Comparison of ENCODE assay signal across 23 cellular contexts in genomic region chr2:238994876-238995275, GRCh38.
"Had no signal": no experiment of that assay in that cellular context is flagged by ENCODE, and none has a peak within 500 bp of the region (broad histone marks: within the 10 kb centered on the region; RNA-seq: fewer than 3 reads in every experiment).

No MANE protein-coding gene starts in this region.

- H3K27ac ChIP-seq: coronary artery, esophagus muscularis mucosa, foreskin keratinocyte, gastroesophageal sphincter, heart right ventricle, left lung, neural progenitor cell, parathyroid adenoma, right atrium auricular region, stomach, thyroid gland, vagina had no signal

- H3K4me3 ChIP-seq: coronary artery, esophagus muscularis mucosa, gastroesophageal sphincter, heart right ventricle, left lung, neural progenitor cell, right atrium auricular region, stomach, thyroid gland, vagina had no signal

- H3K9me3 ChIP-seq: thyroid gland, vagina had no signal

- H3K9ac ChIP-seq: neural progenitor cell, parathyroid adenoma had no signal

- H3K36me3 ChIP-seq: esophagus muscularis mucosa, gastroesophageal sphincter, heart right ventricle, left lung, neural progenitor cell, right atrium auricular region, stomach, thyroid gland, vagina had no signal

- H3K79me2 ChIP-seq: parathyroid adenoma had no signal

- H3K27me3 ChIP-seq: esophagus muscularis mucosa, neural progenitor cell, right atrium auricular region, thyroid gland, vagina had no signal

- H2AFZ ChIP-seq: neural progenitor cell, parathyroid adenoma had no signal

- DNase-seq: dermis blood vessel endothelial cell; effector memory CD4-positive, alpha-beta T cell; foreskin keratinocyte; heart right ventricle; hippocampal formation; left cardiac atrium; left lung; mesendoderm; midbrain; naive thymus-derived CD4-positive, alpha-beta T cell; stimulated activated CD4-positive, alpha-beta T cell treated with anti-CD3 and anti-CD28 coated beads, Interleukin-2, amount 100 ng/mL, for 24 hours; stimulated activated CD4-positive, alpha-beta T cell treated with anti-CD3 and anti-CD28 coated beads, Interleukin-4, amount 100 ng/mL, for 24 hours; stimulated activated naive CD4-positive, alpha-beta T cell treated with Interleukin-2 at 50 U/mL for 16 hours; stomach; thyroid gland; trophoblast cell had no signal

- H3K4me1 ChIP-seq: foreskin keratinocyte, left lung, neural progenitor cell, parathyroid adenoma, right atrium auricular region, stomach, thyroid gland, vagina had no signal

- H3K4me2 ChIP-seq: neural progenitor cell had no signal
